Comparison of ENCODE assay signal across 1 cellular context in the genomic region with DNA sequence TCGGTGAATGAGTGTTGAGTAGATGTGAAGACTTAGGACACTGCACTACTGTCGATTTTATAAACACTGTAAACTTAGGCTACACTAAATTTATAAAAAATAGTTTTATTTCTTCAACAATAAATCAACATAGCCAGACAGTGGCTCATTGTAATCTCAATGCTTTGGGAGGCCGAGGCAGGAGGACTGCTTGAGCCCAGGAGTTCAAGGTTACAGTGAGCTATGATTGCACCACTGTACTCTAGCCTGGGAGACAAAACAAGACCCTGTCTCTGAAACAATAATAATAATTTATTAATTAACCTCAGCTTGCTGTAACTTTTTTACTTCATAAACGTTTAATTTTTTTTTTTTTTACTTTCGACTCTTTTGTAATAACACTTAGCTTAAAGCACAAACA.
TF ChIP-seq lines count a peak whose summit lies in the region.

No MANE protein-coding gene starts in this region.

TF ChIP-seq in HepG2, 621 proteins besides CTCF, POLR2A, EP300 and RAD21:
- TF ChIP-seq YEATS4 (CRISPR knock-in tag; IDR thresholded peaks at IDR 0.05; ENCODE audit: borderline replicate concordance) (no peak), HNF4A (CRISPR knock-in tag; IDR thresholded peaks at IDR 0.05) (peak; percentile 36; the same call in 1 of the 2 replicates), HDAC1 (CRISPR knock-in tag; IDR thresholded peaks at IDR 0.05) (no peak), ZNF770 (CRISPR knock-in tag; IDR thresholded peaks at IDR 0.05) (peak; percentile 97), ZNF773 (CRISPR knock-in tag; IDR thresholded peaks at IDR 0.05; ENCODE audit: borderline replicate concordance) (no peak), SOX6 (IDR thresholded peaks at IDR 0.05) (no peak), SOX6 (CRISPR knock-in tag; IDR thresholded peaks at IDR 0.05) (peak; percentile 34; the same call in 1 of the 2 replicates), CEBPG (CRISPR knock-in tag; IDR thresholded peaks at IDR 0.05) (0 out of 2 replicates have a peak, but pooled peaks have one; percentile 22), POGZ (CRISPR knock-in tag; IDR thresholded peaks at IDR 0.05) (0 out of 2 replicates have a peak, but pooled peaks have one; percentile 22), GATAD2A (CRISPR knock-in tag; IDR thresholded peaks at IDR 0.05) (peak; percentile 31; the same call in 1 of the 2 replicates), REPIN1 (CRISPR knock-in tag; IDR thresholded peaks at IDR 0.05; ENCODE audit: borderline replicate concordance, low read depth) (0 out of 2 replicates have a peak, but pooled peaks have one; percentile 25), ZBTB21 (CRISPR knock-in tag; IDR thresholded peaks at IDR 0.05) (no peak), NPAS2 (CRISPR knock-in tag; IDR thresholded peaks at IDR 0.05; ENCODE audit: borderline replicate concordance) (no peak), HDAC2 (CRISPR knock-in tag; IDR thresholded peaks at IDR 0.05) (peak; percentile 17; the same call in 1 of the 2 replicates), ARID5B (CRISPR knock-in tag; IDR thresholded peaks at IDR 0.05) (0 out of 2 replicates have a peak, but pooled peaks have one; percentile 12), ZNF3 (CRISPR knock-in tag; IDR thresholded peaks at IDR 0.05) (peak; percentile 56; the same call in 1 of the 2 replicates), KLF6 (CRISPR knock-in tag; IDR thresholded peaks at IDR 0.05) (no peak), PPARG (CRISPR knock-in tag; conservative IDR thresholded peaks at IDR 0.05) (no peak)
- TF ChIP-seq, protein P1, sequence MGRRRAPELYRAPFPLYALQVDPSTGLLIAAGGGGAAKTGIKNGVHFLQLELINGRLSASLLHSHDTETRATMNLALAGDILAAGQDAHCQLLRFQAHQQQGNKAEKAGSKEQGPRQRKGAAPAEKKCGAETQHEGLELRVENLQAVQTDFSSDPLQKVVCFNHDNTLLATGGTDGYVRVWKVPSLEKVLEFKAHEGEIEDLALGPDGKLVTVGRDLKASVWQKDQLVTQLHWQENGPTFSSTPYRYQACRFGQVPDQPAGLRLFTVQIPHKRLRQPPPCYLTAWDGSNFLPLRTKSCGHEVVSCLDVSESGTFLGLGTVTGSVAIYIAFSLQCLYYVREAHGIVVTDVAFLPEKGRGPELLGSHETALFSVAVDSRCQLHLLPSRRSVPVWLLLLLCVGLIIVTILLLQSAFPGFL (CRISPR knock-in tag; IDR thresholded peaks at IDR 0.05): no peak
